Comparison of ENCODE assay signal across 24 cellular contexts in the genomic region with DNA sequence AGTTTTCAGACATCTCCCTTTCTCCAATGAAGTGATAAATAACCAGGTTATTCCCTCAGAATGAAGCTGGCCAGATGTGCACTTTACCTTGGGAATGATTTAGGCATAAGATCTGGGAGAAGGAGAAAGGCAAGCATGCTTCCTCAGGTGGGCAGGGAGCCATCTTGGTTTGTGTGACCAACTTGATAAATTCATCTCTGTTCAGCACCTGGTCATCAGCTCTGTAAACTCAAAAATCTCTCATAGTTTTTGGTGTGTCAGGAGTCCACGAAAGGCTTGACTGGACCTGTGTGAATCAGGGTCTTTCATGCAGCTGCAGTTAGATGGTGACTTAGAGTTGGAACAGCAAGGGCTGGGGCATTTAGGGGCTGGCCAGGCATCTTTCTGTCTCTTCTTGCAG.
"Had no signal": no experiment of that assay in that cellular context is flagged by ENCODE, and none has a peak within 500 bp of the region (broad histone marks: within the 10 kb centered on the region; RNA-seq: fewer than 3 reads in every experiment).

No MANE protein-coding gene starts in this region.

- H3K9me3 Mint-ChIP-seq: activated CD8-positive, alpha-beta T cell treated with anti-CD3 and anti-CD28 coated beads for 36 hours; activated naive CD4-positive, alpha-beta T cell treated with anti-CD3 and anti-CD28 coated beads, Interleukin-2, amount 50 U/mL, for 24 hours; T-cell had no signal

- H3K4me3 Mint-ChIP-seq: activated CD8-positive, alpha-beta T cell treated with anti-CD3 and anti-CD28 coated beads for 36 hours; activated naive CD4-positive, alpha-beta T cell treated with anti-CD3 and anti-CD28 coated beads, Interleukin-2, amount 50 U/mL, for 24 hours; brain; T-cell had no signal

- H3K27ac Mint-ChIP-seq: activated CD8-positive, alpha-beta T cell treated with anti-CD3 and anti-CD28 coated beads for 36 hours; activated naive CD4-positive, alpha-beta T cell treated with anti-CD3 and anti-CD28 coated beads, Interleukin-2, amount 50 U/mL, for 24 hours; brain; T-cell had no signal

- DNase-seq: activated CD4-positive, CD25-positive, alpha-beta regulatory T cell; activated CD8-positive, alpha-beta memory T cell treated with anti-CD3 and anti-CD28 coated beads, Interleukin-2, amount 50 U/mL, for 4 hours; activated CD8-positive, alpha-beta T cell treated with anti-CD3 and anti-CD28 coated beads for 36 hours; aorta; Karpas-422; NCI-H1105 treated with DMSO at 0.1 percent for 48 hours; NCI-H1436 treated with DMSO at 0.1 percent for 48 hours; NCI-H187; NCI-H2081; NCI-H510A treated with DMSO at 0.1 percent for 48 hours; NCI-H69; NK-92 treated with Interleukin-12 subunit alpha and Interleukin-12 subunit beta, amount 100 ng/mL, for 24 hours; OCI-M1; RPMI8226; T-cell; T-helper 2 cell; T1000 had no signal

- H3K4me3 ChIP-seq: K562, SK-N-MC had no signal

- FAIRE-seq: K562 had no signal

- ATAC-seq: activated CD8-positive, alpha-beta T cell treated with anti-CD3 and anti-CD28 coated beads for 36 hours; K562; Panc1; Right ventricle myocardium inferior; T-cell had no signal

- H3K27ac ChIP-seq: SK-N-MC, VCaP had no signal

- H3K36me3 Mint-ChIP-seq: activated naive CD4-positive, alpha-beta T cell treated with anti-CD3 and anti-CD28 coated beads, Interleukin-2, amount 50 U/mL, for 24 hours; brain; T-cell had no signal

- H3K4me1 Mint-ChIP-seq: activated naive CD4-positive, alpha-beta T cell treated with anti-CD3 and anti-CD28 coated beads, Interleukin-2, amount 50 U/mL, for 24 hours; T-cell had no signal
